Comparison of ENCODE assay signal across 26 cellular contexts in the genomic region with DNA sequence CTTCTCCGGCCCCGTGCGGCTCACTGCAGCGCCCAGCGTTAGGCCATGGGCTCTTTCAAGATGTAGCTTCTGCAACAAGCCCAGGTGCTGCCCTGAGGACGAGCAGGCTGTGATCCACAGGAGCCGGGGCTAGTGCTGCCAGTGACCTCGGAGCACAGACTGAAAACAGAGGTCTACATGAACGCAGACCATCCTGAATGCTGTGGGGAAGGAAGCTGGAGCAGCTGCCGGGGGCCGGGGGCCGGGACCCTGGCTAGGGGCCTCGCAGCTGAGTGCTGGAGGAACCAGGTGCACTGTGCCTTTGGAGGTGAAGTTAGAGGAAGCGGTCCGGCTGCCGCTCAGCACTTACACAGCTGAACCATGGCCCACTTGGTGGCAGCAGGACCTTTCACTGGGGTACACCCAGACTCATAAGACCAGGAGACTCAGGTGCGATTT. TPM values are rescaled to one million over a fixed set of nuclear protein-coding genes. Genes with fewer than 3 reads are reported as not detected.
DNase-seq lines count a peak whose midpoint lies in the region; ATAC-seq and TF ChIP-seq lines count a peak whose summit lies in the region.
"Had no signal": no experiment of that assay in that cellular context is flagged by ENCODE, and none has a peak within 500 bp of the region (broad histone marks: within the 10 kb centered on the region; RNA-seq: fewer than 3 reads in every experiment).

No MANE protein-coding gene starts in this region.

- H3K36me3 Mint-ChIP-seq in activated naive CD8-positive, alpha-beta T cell treated with anti-CD3 and anti-CD28 coated beads, Interleukin-2, amount 10 ng/mL, durations not matched to agents 7 days and 5 days = no peaks in the 10 kb centered on the region
- H3K36me3 Mint-ChIP-seq in activated naive CD8-positive, alpha-beta T cell treated with anti-CD3 and anti-CD28 coated beads, Interleukin-2, amount 50 U/mL, for 24 hours (ENCODE audit: low read depth) = no peaks in the 10 kb centered on the region

- peaks cover 17% of the 10 kb centered on the region for H3K27me3 Mint-ChIP-seq in activated naive CD8-positive, alpha-beta T cell treated with anti-CD3 and anti-CD28 coated beads, Interleukin-2, amount 10 ng/mL, durations not matched to agents 7 days and 5 days
- H3K27me3 Mint-ChIP-seq in activated naive CD8-positive, alpha-beta T cell treated with anti-CD3 and anti-CD28 coated beads, Interleukin-2, amount 50 U/mL, for 24 hours = peaks cover 4% of the 10 kb centered on the region
- H3K27me3 Mint-ChIP-seq: activated CD8-positive, alpha-beta T cell treated with anti-CD3 and anti-CD28 coated beads for 36 hours had no signal

- no peak overlapping the region for H3K4me3 Mint-ChIP-seq in activated naive CD8-positive, alpha-beta T cell treated with anti-CD3 and anti-CD28 coated beads, Interleukin-2, amount 10 ng/mL, durations not matched to agents 7 days and 5 days
- no peak overlapping the region for H3K4me3 Mint-ChIP-seq in activated naive CD8-positive, alpha-beta T cell treated with anti-CD3 and anti-CD28 coated beads, Interleukin-2, amount 50 U/mL, for 24 hours
- H3K4me3 Mint-ChIP-seq: activated CD8-positive, alpha-beta T cell treated with anti-CD3 and anti-CD28 coated beads for 36 hours; endodermal cell; GM23338; IgD-negative memory B cell had no signal

- no peak overlapping the region for H3K27ac Mint-ChIP-seq in activated naive CD8-positive, alpha-beta T cell treated with anti-CD3 and anti-CD28 coated beads, Interleukin-2, amount 10 ng/mL, durations not matched to agents 7 days and 5 days
- no peak overlapping the region for H3K27ac Mint-ChIP-seq in activated naive CD8-positive, alpha-beta T cell treated with anti-CD3 and anti-CD28 coated beads, Interleukin-2, amount 50 U/mL, for 24 hours
- H3K27ac Mint-ChIP-seq: activated CD8-positive, alpha-beta T cell treated with anti-CD3 and anti-CD28 coated beads for 36 hours; endodermal cell; GM23338; IgD-negative memory B cell had no signal

- TF ChIP-seq EP300 in Ishikawa (IDR thresholded peaks at IDR 0.05; ENCODE audit: borderline replicate concordance) = no peak

- 0 out of 2 replicates have a peak, but pooled peaks have one; percentile 5 for TF ChIP-seq RAD21 in Ishikawa (IDR thresholded peaks at IDR 0.05; ENCODE audit: low read depth)

- H3K4me1 Mint-ChIP-seq in activated naive CD8-positive, alpha-beta T cell treated with anti-CD3 and anti-CD28 coated beads, Interleukin-2, amount 10 ng/mL, durations not matched to agents 7 days and 5 days = peaks cover 5% of the 10 kb centered on the region
- peaks cover 4% of the 10 kb centered on the region for H3K4me1 Mint-ChIP-seq in activated naive CD8-positive, alpha-beta T cell treated with anti-CD3 and anti-CD28 coated beads, Interleukin-2, amount 50 U/mL, for 24 hours
- H3K4me1 Mint-ChIP-seq: GM23338 had no signal

- H3K9me3 Mint-ChIP-seq in activated naive CD8-positive, alpha-beta T cell treated with anti-CD3 and anti-CD28 coated beads, Interleukin-2, amount 10 ng/mL, durations not matched to agents 7 days and 5 days = no peaks in the 10 kb centered on the region
- no peaks in the 10 kb centered on the region for H3K9me3 Mint-ChIP-seq in activated naive CD8-positive, alpha-beta T cell treated with anti-CD3 and anti-CD28 coated beads, Interleukin-2, amount 50 U/mL, for 24 hours
- H3K9me3 Mint-ChIP-seq: activated CD8-positive, alpha-beta T cell treated with anti-CD3 and anti-CD28 coated beads for 36 hours; endodermal cell; GM23338; IgD-negative memory B cell had no signal

- POLR2A ChIA-PET in activated naive CD8-positive, alpha-beta T cell treated with anti-CD3 and anti-CD28 coated beads, Interleukin-2, amount 10 ng/mL, durations not matched to agents 7 days and 5 days (lab: Charles Lee) = no interaction called here

- H3K27ac ChIP-seq in foreskin keratinocyte = no peak overlapping the region
- peak overlapping the region; percentile 41 for H3K27ac ChIP-seq in substantia nigra (ENCODE audit: low read depth, low read length, poor library complexity, severe bottlenecking)
- H3K27ac ChIP-seq: A549, coronary artery, esophagus squamous epithelium, gastroesophageal sphincter, neutrophil, prostate gland had no signal

- DNase-seq in activated naive CD8-positive, alpha-beta T cell treated with anti-CD3 and anti-CD28 coated beads, Interleukin-2, amount 10 ng/mL, durations not matched to agents 7 days and 5 days = no peak
- DNase-seq in activated naive CD8-positive, alpha-beta T cell treated with anti-CD3 and anti-CD28 coated beads, Interleukin-2, amount 50 U/mL, for 24 hours = no peak
- DNase-seq in foreskin keratinocyte (no peak), substantia nigra (lab: John Stamatoyannopoulos, UW) (peak in 3 of 49 donors; percentile 9 to 38 (median 36)), NCI-H1694 (lab: John Stamatoyannopoulos, UW) (no peak)
- DNase-seq: activated CD4-positive, CD25-positive, alpha-beta regulatory T cell treated with anti-CD3 and anti-CD28 coated beads, Interleukin-2, amount 50 U/mL, for 72 hours; activated CD8-positive, alpha-beta T cell treated with anti-CD3 and anti-CD28 coated beads for 36 hours; DMS79; endodermal cell; esophagus squamous epithelium; kidney glomerular epithelial cell; NCI-H1105 treated with DMSO at 0.1 percent for 48 hours; NCI-H2081; NCI-H446; NCI-H82; PC-3 had no signal

- H3K27me3 ChIP-seq in foreskin keratinocyte = no peaks in the 10 kb centered on the region
- H3K27me3 ChIP-seq: esophagus squamous epithelium, gastroesophageal sphincter, neutrophil had no signal

- peak; percentile 7 for TF ChIP-seq CTCF in foreskin keratinocyte (conservative IDR thresholded peaks at IDR 0.05)

- peak; percentile 39 for ATAC-seq in activated naive CD8-positive, alpha-beta T cell treated with anti-CD3 and anti-CD28 coated beads, Interleukin-2, amount 10 ng/mL, durations not matched to agents 7 days and 5 days (ENCODE audit: low read depth)
- no peak for ATAC-seq in activated naive CD8-positive, alpha-beta T cell treated with anti-CD3 and anti-CD28 coated beads, Interleukin-2, amount 50 U/mL, for 24 hours
- ATAC-seq in foreskin keratinocyte = no peak
- no peak for ATAC-seq in esophagus mucosa
- no peak for ATAC-seq in GM19455 (IDR thresholded peaks at IDR 0.05; ENCODE audit: unreplicated experiment)
- ATAC-seq: A549; activated CD8-positive, alpha-beta T cell treated with anti-CD3 and anti-CD28 coated beads for 36 hours; gastroesophageal sphincter; GM23338; PC-3 had no signal

- H3K4me1 ChIP-seq in foreskin keratinocyte = no peaks in the 10 kb centered on the region
- H3K4me1 ChIP-seq: A549, gastroesophageal sphincter, prostate gland had no signal

TF ChIP-seq in Ishikawa, 13 proteins besides CTCF, POLR2A, EP300 and RAD21:
- TF ChIP-seq, protein P1, sequence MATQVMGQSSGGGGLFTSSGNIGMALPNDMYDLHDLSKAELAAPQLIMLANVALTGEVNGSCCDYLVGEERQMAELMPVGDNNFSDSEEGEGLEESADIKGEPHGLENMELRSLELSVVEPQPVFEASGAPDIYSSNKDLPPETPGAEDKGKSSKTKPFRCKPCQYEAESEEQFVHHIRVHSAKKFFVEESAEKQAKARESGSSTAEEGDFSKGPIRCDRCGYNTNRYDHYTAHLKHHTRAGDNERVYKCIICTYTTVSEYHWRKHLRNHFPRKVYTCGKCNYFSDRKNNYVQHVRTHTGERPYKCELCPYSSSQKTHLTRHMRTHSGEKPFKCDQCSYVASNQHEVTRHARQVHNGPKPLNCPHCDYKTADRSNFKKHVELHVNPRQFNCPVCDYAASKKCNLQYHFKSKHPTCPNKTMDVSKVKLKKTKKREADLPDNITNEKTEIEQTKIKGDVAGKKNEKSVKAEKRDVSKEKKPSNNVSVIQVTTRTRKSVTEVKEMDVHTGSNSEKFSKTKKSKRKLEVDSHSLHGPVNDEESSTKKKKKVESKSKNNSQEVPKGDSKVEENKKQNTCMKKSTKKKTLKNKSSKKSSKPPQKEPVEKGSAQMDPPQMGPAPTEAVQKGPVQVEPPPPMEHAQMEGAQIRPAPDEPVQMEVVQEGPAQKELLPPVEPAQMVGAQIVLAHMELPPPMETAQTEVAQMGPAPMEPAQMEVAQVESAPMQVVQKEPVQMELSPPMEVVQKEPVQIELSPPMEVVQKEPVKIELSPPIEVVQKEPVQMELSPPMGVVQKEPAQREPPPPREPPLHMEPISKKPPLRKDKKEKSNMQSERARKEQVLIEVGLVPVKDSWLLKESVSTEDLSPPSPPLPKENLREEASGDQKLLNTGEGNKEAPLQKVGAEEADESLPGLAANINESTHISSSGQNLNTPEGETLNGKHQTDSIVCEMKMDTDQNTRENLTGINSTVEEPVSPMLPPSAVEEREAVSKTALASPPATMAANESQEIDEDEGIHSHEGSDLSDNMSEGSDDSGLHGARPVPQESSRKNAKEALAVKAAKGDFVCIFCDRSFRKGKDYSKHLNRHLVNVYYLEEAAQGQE (IDR thresholded peaks at IDR 0.05; ENCODE audit: low read depth) = no peak
- no peak for TF ChIP-seq EGR1 (IDR thresholded peaks at IDR 0.05)
- TF ChIP-seq TEAD4 (IDR thresholded peaks at IDR 0.05) = no peak
- TF ChIP-seq TAF1 (IDR thresholded peaks at IDR 0.05; ENCODE audit: low read depth) = no peak
- no peak for TF ChIP-seq YY1 (IDR thresholded peaks at IDR 0.05; ENCODE audit: low read depth)
- no peak for TF ChIP-seq CREB1 (IDR thresholded peaks at IDR 0.05; ENCODE audit: low read depth)
- TF ChIP-seq ZBTB7A (IDR thresholded peaks at IDR 0.05; ENCODE audit: low read depth) = no peak
- TF ChIP-seq, protein P2, sequence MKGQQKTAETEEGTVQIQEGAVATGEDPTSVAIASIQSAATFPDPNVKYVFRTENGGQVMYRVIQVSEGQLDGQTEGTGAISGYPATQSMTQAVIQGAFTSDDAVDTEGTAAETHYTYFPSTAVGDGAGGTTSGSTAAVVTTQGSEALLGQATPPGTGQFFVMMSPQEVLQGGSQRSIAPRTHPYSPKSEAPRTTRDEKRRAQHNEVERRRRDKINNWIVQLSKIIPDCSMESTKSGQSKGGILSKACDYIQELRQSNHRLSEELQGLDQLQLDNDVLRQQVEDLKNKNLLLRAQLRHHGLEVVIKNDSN (IDR thresholded peaks at IDR 0.05) = no peak
- no peak for TF ChIP-seq CEBPB (IDR thresholded peaks at IDR 0.05)

RNA-seq across cellular contexts. Expression of gene MPC1, which starts 58.9 kb away (rescaled TPM):
- 10 to 100 TPM; 28.7 to 29.6 TPM for total RNA-seq in activated naive CD8-positive, alpha-beta T cell treated with anti-CD3 and anti-CD28 coated beads, Interleukin-2, amount 10 ng/mL, durations not matched to agents 7 days and 5 days
- total RNA-seq in foreskin keratinocyte = 22.8 and 28.9 TPM in 2 replicates
- polyA plus RNA-seq in foreskin keratinocyte = 30.1 and 40.3 TPM in 2 replicates
- total RNA-seq in esophagus mucosa = 43.4 TPM
